Comparison of ENCODE assay signal across 18 cellular contexts in the genomic region with DNA sequence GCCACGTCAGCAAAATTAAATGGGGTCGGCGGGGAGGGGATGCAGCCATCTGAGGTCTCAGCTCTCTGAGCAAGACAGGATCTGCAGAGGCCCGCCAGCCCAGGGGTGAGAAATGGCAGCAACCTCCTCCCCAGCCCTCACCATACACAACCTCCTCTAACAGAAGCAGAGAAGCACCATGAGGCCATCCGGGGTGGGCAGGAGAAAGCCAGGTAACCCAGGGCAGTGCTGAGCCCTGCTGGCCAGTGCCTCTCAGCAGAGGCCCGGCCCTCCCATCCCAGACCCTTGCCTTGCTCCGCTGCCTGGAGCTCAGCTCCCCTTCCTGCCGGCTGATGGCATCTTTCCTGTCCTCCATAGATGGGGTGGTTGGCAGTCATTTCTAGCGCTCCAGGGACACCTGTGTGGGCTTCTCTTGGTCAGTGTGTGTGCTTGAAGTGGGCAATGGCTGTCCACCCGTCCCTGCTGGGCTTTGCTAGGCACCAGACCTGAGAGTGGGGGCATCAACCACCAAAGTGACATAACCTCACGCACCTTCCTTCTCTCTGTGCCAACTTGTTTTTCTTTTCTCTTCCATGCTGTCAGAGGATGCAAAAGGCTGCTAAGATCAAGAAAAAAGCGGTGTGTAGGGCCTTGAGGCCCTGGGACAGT.
"Had no signal": no experiment of that assay in that cellular context is flagged by ENCODE, and none has a peak within 500 bp of the region (broad histone marks: within the 10 kb centered on the region; RNA-seq: fewer than 3 reads in every experiment).

No MANE protein-coding gene starts in this region.

- H3K4me3 Mint-ChIP-seq: naive thymus-derived CD8-positive, alpha-beta T cell; T-cell had no signal

- H3K27ac ChIP-seq: cardiac muscle cell, esophagus squamous epithelium, left ventricle myocardium inferior, prostate gland, right lobe of liver, transverse colon had no signal

- H3K27me3 Mint-ChIP-seq: naive thymus-derived CD8-positive, alpha-beta T cell; T-cell had no signal

- H3K36me3 ChIP-seq: cardiac muscle cell, esophagus squamous epithelium, left ventricle myocardium inferior, prostate gland, right lobe of liver, transverse colon had no signal

- ATAC-seq: naive thymus-derived CD8-positive, alpha-beta T cell; right lobe of liver; T-cell had no signal

- DNase-seq: activated CD4-positive, CD25-positive, alpha-beta regulatory T cell treated with anti-CD3 and anti-CD28 coated beads, Interleukin-2, amount 50 U/mL, for 72 hours; effector CD4-positive, alpha-beta T cell; esophagus squamous epithelium; hippocampal formation; left ventricle myocardium inferior; mesenchymal stem cell; right lobe of liver; SHP77; SK-N-SH; stimulated activated CD4-positive, alpha-beta T cell treated with anti-CD3 and anti-CD28 coated beads, Interleukin-12 subunit alpha, Interleukin-12 subunit beta, amount 100 ng/mL, for 4 hours; stimulated activated CD4-positive, alpha-beta T cell treated with anti-CD3 and anti-CD28 coated beads, Interleukin-2, amount 100 ng/mL, for 24 hours; T-cell; T-helper 9 cell; transverse colon had no signal

- H3K9ac ChIP-seq: SK-N-SH had no signal

- H3K4me1 ChIP-seq: esophagus squamous epithelium, left ventricle myocardium inferior, prostate gland, right lobe of liver, transverse colon had no signal

- H3K4me3 ChIP-seq: cardiac muscle cell, esophagus squamous epithelium, left ventricle myocardium inferior, prostate gland, right lobe of liver, transverse colon had no signal

- H3K27me3 ChIP-seq: cardiac muscle cell, esophagus squamous epithelium, right lobe of liver, transverse colon had no signal

- H3K4me2 ChIP-seq: SK-N-SH had no signal

- H3K27ac Mint-ChIP-seq: activated T-helper 2 cell treated with anti-CD3 and anti-CD28 coated beads, Interferon-gamma antibody, Interleukin-2, Interleukin-4, amounts not matched to agents 10 μg/mL and 5 μg/mL and 100 μg/mL, durations not matched to agents 14 hours and 24 hours and 36 hours; T-cell had no signal

- H3K9me3 Mint-ChIP-seq: activated T-helper 2 cell treated with anti-CD3 and anti-CD28 coated beads, Interferon-gamma antibody, Interleukin-2, Interleukin-4, amounts not matched to agents 10 μg/mL and 5 μg/mL and 100 μg/mL, durations not matched to agents 14 hours and 24 hours and 36 hours; naive thymus-derived CD8-positive, alpha-beta T cell; T-cell had no signal

- H3K9me3 ChIP-seq: esophagus squamous epithelium, left ventricle myocardium inferior, prostate gland, right lobe of liver, SK-N-SH, transverse colon had no signal
